ENCODE assay signal across 8 cellular contexts in genomic region chr12:8032242-8033152, GRCh38. TPM values are rescaled to one million over a fixed set of nuclear protein-coding genes. Genes with fewer than 3 reads are reported as not detected.
DNase-seq lines count a peak whose midpoint lies in the region; ATAC-seq and TF ChIP-seq lines count a peak whose summit lies in the region.

Gene FOXJ2 (plus strand): TSS chr12:8032716. CDS start chr12:8039833, 7,117 bp downstream.

- peak; percentile 82 for ATAC-seq in HG02852 (IDR thresholded peaks at IDR 0.05; ENCODE audit: unreplicated experiment)

- H3K4me3 Mint-ChIP-seq in chondrocyte (ENCODE audit: unreplicated experiment) = peak within 1 kb of the TSS; percentile 87

- TF ChIP-seq CTCF in chondrocyte (IDR thresholded peaks at IDR 0.05) = peak; percentile 48

- H3K4me1 Mint-ChIP-seq in chondrocyte (ENCODE audit: low read depth) = peaks cover 54% of the 10 kb centered on the region

- peaks cover 2% of the 10 kb centered on the region for H3K36me3 Mint-ChIP-seq in chondrocyte (ENCODE audit: low read depth)

- DNase-seq in NCI-H2196 (lab: John Stamatoyannopoulos, UW; ENCODE audit: unreplicated experiment) = peak; percentile 26
- no peak for DNase-seq in NCI-H2196 treated with DMSO at 0.1 percent for 48 hours (lab: John Stamatoyannopoulos, UW; ENCODE audit: unreplicated experiment)
- peak; percentile 29 for DNase-seq in NCI-H1694 treated with DMSO at 0.1 percent for 48 hours (lab: John Stamatoyannopoulos, UW)
- DNase-seq in activated CD4-positive, alpha-beta T cell treated with anti-CD3 and anti-CD28 coated beads for 1 hour = peak; percentile 73
- no peak for DNase-seq in chondrocyte (ENCODE audit: low spot score)
- peak; percentile 75 for DNase-seq in kidney tubule cell (ENCODE audit: low spot score)
- DNase-seq in stimulated activated CD4-positive, alpha-beta T cell treated with anti-CD3 and anti-CD28 coated beads, Interleukin-1b, Interleukin-23, amount 100 ng/mL, for 1 hour (ENCODE audit: low read depth in 2 of 2) = peak; percentile 63 to 64

- H3K27me3 Mint-ChIP-seq in chondrocyte (ENCODE audit: low read depth) = no peaks in the 10 kb centered on the region

- H3K27ac Mint-ChIP-seq in chondrocyte (ENCODE audit: unreplicated experiment) = peak within 1 kb of the TSS; percentile 87

- no peaks in the 10 kb centered on the region for H3K9me3 Mint-ChIP-seq in chondrocyte (ENCODE audit: low read depth)

RNA-seq across cellular contexts. Expression of gene FOXJ2, which starts in this region (rescaled TPM):
- 21.1 to 24.0 TPM (median 23.4 TPM) in 3 replicates for total RNA-seq in chondrocyte

Comparison
In these comparisons a context has a peak if more than half of its experiments do, and no peak if none do; other contexts are left out.
1. DNase-seq: peak in NCI-H2196 (single experiment), NCI-H1694 treated with DMSO at 0.1 percent for 48 hours (single experiment), activated CD4-positive, alpha-beta T cell treated with anti-CD3 and anti-CD28 coated beads for 1 hour (single experiment), kidney tubule cell (single experiment) and stimulated activated CD4-positive, alpha-beta T cell treated with anti-CD3 and anti-CD28 coated beads, Interleukin-1b, Interleukin-23, amount 100 ng/mL, for 1 hour (2 of 2); none in NCI-H2196 treated with DMSO at 0.1 percent for 48 hours (single experiment) and chondrocyte (single experiment).